ENCODE assay signal across 1 cellular context in the genomic region with DNA sequence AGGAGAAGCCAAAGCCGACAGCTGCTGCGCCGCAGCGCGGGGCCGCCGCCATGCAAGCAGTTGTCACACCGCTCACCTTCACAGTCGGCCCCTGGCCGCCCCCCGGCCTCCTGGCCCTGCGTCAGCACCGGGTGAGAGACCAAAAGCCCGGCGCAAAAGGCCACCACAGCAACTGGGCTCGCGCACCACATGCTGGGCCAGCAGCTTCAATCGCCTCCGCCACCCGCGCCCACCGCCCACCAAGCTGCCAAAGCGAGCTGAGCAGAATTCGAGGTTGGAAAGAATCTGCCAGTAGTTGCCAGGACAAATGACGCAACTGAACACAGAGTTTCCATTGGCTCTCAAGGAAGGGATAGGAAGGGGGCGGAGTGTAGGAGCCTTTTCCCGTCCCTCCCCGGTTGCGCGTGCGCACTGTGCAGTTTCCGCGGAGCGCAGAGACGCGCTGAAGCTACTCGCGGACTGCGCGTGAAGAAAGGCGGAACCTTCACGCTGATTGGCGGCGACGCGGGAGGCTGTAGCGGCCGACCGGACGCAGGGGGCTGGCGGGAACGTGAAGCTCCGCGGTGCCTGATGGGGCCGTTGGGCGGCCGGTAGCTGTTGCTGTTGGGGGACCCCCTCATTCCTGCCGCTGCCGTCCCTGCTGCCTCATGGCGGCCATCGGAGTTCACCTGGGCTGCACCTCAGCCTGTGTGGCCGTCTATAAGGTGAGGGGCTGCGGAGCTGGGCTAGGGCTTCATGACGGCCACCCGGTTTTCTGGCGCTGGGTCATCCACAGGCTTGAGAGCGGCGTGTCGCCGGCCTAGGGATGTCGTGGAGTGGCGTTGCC.
TF ChIP-seq lines count a peak whose summit lies in the region.

A gene (minus strand): TSS at position 282 of the 826 bp plus-strand sequence. CDS start 91 bp downstream, at position 191.
A gene with protein sequence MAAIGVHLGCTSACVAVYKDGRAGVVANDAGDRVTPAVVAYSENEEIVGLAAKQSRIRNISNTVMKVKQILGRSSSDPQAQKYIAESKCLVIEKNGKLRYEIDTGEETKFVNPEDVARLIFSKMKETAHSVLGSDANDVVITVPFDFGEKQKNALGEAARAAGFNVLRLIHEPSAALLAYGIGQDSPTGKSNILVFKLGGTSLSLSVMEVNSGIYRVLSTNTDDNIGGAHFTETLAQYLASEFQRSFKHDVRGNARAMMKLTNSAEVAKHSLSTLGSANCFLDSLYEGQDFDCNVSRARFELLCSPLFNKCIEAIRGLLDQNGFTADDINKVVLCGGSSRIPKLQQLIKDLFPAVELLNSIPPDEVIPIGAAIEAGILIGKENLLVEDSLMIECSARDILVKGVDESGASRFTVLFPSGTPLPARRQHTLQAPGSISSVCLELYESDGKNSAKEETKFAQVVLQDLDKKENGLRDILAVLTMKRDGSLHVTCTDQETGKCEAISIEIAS (plus strand): TSS at position 551 of the 826 bp plus-strand sequence. CDS start 97 bp downstream, at position 648.
A gene with protein sequence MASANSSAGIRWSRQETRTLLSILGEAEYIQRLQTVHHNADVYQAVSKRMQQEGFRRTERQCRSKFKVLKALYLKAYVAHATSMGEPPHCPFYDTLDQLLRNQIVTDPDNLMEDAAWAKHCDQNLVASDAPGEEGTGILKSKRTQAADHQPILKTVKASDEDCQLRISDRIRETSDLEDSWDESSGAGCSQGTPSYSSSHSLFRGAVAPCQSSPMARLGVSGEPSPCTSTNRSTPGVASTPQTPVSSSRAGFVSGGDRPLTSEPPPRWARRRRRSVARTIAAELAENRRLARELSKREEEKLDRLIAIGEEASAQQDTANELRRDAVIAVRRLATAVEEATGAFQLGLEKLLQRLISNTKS (plus strand): TSS at position 551 of the 826 bp plus-strand sequence. CDS start 3,979 bp downstream, outside the sequence.

TF ChIP-seq in HepG2, 621 proteins besides CTCF, POLR2A, EP300 and RAD21 (continued from another document and continues in another):
- TF ChIP-seq, protein P1, sequence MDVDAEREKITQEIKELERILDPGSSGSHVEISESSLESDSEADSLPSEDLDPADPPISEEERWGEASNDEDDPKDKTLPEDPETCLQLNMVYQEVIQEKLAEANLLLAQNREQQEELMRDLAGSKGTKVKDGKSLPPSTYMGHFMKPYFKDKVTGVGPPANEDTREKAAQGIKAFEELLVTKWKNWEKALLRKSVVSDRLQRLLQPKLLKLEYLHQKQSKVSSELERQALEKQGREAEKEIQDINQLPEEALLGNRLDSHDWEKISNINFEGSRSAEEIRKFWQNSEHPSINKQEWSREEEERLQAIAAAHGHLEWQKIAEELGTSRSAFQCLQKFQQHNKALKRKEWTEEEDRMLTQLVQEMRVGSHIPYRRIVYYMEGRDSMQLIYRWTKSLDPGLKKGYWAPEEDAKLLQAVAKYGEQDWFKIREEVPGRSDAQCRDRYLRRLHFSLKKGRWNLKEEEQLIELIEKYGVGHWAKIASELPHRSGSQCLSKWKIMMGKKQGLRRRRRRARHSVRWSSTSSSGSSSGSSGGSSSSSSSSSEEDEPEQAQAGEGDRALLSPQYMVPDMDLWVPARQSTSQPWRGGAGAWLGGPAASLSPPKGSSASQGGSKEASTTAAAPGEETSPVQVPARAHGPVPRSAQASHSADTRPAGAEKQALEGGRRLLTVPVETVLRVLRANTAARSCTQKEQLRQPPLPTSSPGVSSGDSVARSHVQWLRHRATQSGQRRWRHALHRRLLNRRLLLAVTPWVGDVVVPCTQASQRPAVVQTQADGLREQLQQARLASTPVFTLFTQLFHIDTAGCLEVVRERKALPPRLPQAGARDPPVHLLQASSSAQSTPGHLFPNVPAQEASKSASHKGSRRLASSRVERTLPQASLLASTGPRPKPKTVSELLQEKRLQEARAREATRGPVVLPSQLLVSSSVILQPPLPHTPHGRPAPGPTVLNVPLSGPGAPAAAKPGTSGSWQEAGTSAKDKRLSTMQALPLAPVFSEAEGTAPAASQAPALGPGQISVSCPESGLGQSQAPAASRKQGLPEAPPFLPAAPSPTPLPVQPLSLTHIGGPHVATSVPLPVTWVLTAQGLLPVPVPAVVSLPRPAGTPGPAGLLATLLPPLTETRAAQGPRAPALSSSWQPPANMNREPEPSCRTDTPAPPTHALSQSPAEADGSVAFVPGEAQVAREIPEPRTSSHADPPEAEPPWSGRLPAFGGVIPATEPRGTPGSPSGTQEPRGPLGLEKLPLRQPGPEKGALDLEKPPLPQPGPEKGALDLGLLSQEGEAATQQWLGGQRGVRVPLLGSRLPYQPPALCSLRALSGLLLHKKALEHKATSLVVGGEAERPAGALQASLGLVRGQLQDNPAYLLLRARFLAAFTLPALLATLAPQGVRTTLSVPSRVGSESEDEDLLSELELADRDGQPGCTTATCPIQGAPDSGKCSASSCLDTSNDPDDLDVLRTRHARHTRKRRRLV (CRISPR knock-in tag; IDR thresholded peaks at IDR 0.05) = no peak; the same call in 1 of the 2 replicates
- TF ChIP-seq RNF2 (conservative IDR thresholded peaks at IDR 0.05; ENCODE audit: low read depth) = peak; percentile 21; the same call in 1 of the 2 replicates
- TF ChIP-seq KMT2A (CRISPR knock-in tag; IDR thresholded peaks at IDR 0.05) = peak; percentile 75; the same call in 1 of the 2 replicates
- TF ChIP-seq, protein P2, sequence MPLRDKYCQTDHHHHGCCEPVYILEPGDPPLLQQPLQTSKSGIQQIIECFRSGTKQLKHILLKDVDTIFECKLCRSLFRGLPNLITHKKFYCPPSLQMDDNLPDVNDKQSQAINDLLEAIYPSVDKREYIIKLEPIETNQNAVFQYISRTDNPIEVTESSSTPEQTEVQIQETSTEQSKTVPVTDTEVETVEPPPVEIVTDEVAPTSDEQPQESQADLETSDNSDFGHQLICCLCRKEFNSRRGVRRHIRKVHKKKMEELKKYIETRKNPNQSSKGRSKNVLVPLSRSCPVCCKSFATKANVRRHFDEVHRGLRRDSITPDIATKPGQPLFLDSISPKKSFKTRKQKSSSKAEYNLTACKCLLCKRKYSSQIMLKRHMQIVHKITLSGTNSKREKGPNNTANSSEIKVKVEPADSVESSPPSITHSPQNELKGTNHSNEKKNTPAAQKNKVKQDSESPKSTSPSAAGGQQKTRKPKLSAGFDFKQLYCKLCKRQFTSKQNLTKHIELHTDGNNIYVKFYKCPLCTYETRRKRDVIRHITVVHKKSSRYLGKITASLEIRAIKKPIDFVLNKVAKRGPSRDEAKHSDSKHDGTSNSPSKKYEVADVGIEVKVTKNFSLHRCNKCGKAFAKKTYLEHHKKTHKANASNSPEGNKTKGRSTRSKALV (CRISPR knock-in tag; IDR thresholded peaks at IDR 0.05) = peak; percentile 76; the same call in 1 of the 2 replicates
- TF ChIP-seq KLF15 (CRISPR knock-in tag; IDR thresholded peaks at IDR 0.05; ENCODE audit: borderline replicate concordance) = 0 out of 2 replicates have a peak, but pooled peaks have one; percentile 40
- no peak for TF ChIP-seq ZFP36 (IDR thresholded peaks at IDR 0.05; ENCODE audit: borderline replicate concordance, low read depth, low read length, partially characterized antibody)
- peak; percentile 95 for TF ChIP-seq CREM (IDR thresholded peaks at IDR 0.05)
- TF ChIP-seq CREM (CRISPR knock-in tag; IDR thresholded peaks at IDR 0.05) = no peak
- TF ChIP-seq XRCC5 (optimal IDR thresholded peaks at IDR 0.05; ENCODE audit: low read length) = peak; percentile 78
- peak; percentile 86 for TF ChIP-seq ZMAT3 (CRISPR knock-in tag; conservative IDR thresholded peaks at IDR 0.05)
- TF ChIP-seq, protein P3, sequence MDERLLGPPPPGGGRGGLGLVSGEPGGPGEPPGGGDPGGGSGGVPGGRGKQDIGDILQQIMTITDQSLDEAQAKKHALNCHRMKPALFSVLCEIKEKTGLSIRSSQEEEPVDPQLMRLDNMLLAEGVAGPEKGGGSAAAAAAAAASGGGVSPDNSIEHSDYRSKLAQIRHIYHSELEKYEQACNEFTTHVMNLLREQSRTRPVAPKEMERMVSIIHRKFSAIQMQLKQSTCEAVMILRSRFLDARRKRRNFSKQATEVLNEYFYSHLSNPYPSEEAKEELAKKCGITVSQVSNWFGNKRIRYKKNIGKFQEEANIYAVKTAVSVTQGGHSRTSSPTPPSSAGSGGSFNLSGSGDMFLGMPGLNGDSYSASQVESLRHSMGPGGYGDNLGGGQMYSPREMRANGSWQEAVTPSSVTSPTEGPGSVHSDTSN (CRISPR knock-in tag; IDR thresholded peaks at IDR 0.05) = peak; percentile 44; the same call in 1 of the 2 replicates
- TF ChIP-seq TMF1 (CRISPR knock-in tag; IDR thresholded peaks at IDR 0.05; ENCODE audit: low read depth) = peak; percentile 78; the same call in 1 of the 2 replicates
- TF ChIP-seq, protein P4, sequence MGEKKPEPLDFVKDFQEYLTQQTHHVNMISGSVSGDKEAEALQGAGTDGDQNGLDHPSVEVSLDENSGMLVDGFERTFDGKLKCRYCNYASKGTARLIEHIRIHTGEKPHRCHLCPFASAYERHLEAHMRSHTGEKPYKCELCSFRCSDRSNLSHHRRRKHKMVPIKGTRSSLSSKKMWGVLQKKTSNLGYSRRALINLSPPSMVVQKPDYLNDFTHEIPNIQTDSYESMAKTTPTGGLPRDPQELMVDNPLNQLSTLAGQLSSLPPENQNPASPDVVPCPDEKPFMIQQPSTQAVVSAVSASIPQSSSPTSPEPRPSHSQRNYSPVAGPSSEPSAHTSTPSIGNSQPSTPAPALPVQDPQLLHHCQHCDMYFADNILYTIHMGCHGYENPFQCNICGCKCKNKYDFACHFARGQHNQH (CRISPR knock-in tag; IDR thresholded peaks at IDR 0.05) = peak; percentile 74; the same call in 1 of the 2 replicates
- TF ChIP-seq ZNF839 (CRISPR knock-in tag; IDR thresholded peaks at IDR 0.05; ENCODE audit: borderline replicate concordance) = peak; percentile 81; the same call in 1 of the 2 replicates
- no peak for TF ChIP-seq PLRG1 (conservative IDR thresholded peaks at IDR 0.05)
- peak; percentile 90 for TF ChIP-seq CEBPB (IDR thresholded peaks at IDR 0.05; ENCODE audit: borderline replicate concordance, low read depth, low read length)
- no peak for TF ChIP-seq AKAP8 (CRISPR knock-in tag; IDR thresholded peaks at IDR 0.05)
- no peak for TF ChIP-seq PCBP2 (optimal IDR thresholded peaks at IDR 0.05; ENCODE audit: low read depth, low read length, poor library complexity, severe bottlenecking)
- TF ChIP-seq ZNF780A (CRISPR knock-in tag; IDR thresholded peaks at IDR 0.05) = peak; percentile 77; the same call in 1 of the 2 replicates
- TF ChIP-seq, protein P5, sequence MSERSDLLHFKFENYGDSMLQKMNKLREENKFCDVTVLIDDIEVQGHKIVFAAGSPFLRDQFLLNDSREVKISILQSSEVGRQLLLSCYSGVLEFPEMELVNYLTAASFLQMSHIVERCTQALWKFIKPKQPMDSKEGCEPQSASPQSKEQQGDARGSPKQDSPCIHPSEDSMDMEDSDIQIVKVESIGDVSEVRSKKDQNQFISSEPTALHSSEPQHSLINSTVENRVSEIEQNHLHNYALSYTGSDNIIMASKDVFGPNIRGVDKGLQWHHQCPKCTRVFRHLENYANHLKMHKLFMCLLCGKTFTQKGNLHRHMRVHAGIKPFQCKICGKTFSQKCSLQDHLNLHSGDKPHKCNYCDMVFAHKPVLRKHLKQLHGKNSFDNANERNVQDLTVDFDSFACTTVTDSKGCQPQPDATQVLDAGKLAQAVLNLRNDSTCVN (CRISPR knock-in tag; IDR thresholded peaks at IDR 0.05; ENCODE audit: borderline replicate concordance) = peak; percentile 20; the same call in 1 of the 2 replicates
- TF ChIP-seq POLR2AphosphoS5 (IDR thresholded peaks at IDR 0.05; ENCODE audit: low read depth, low read length) = peak; percentile 77
- peak; percentile 57 for TF ChIP-seq HIVEP1 (CRISPR knock-in tag; IDR thresholded peaks at IDR 0.05)
- TF ChIP-seq ZNF501 (CRISPR knock-in tag; IDR thresholded peaks at IDR 0.05) = peak; percentile 65
- peak; percentile 62; the same call in 1 of the 2 replicates for TF ChIP-seq BRD4 (CRISPR knock-in tag; IDR thresholded peaks at IDR 0.05)
- TF ChIP-seq, protein P6, sequence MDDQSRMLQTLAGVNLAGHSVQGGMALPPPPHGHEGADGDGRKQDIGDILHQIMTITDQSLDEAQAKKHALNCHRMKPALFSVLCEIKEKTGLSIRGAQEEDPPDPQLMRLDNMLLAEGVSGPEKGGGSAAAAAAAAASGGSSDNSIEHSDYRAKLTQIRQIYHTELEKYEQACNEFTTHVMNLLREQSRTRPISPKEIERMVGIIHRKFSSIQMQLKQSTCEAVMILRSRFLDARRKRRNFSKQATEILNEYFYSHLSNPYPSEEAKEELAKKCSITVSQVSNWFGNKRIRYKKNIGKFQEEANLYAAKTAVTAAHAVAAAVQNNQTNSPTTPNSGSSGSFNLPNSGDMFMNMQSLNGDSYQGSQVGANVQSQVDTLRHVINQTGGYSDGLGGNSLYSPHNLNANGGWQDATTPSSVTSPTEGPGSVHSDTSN (CRISPR knock-in tag; IDR thresholded peaks at IDR 0.05; ENCODE audit: borderline replicate concordance) = 0 out of 2 replicates have a peak, but pooled peaks have one; percentile 41
- TF ChIP-seq, protein P7, sequence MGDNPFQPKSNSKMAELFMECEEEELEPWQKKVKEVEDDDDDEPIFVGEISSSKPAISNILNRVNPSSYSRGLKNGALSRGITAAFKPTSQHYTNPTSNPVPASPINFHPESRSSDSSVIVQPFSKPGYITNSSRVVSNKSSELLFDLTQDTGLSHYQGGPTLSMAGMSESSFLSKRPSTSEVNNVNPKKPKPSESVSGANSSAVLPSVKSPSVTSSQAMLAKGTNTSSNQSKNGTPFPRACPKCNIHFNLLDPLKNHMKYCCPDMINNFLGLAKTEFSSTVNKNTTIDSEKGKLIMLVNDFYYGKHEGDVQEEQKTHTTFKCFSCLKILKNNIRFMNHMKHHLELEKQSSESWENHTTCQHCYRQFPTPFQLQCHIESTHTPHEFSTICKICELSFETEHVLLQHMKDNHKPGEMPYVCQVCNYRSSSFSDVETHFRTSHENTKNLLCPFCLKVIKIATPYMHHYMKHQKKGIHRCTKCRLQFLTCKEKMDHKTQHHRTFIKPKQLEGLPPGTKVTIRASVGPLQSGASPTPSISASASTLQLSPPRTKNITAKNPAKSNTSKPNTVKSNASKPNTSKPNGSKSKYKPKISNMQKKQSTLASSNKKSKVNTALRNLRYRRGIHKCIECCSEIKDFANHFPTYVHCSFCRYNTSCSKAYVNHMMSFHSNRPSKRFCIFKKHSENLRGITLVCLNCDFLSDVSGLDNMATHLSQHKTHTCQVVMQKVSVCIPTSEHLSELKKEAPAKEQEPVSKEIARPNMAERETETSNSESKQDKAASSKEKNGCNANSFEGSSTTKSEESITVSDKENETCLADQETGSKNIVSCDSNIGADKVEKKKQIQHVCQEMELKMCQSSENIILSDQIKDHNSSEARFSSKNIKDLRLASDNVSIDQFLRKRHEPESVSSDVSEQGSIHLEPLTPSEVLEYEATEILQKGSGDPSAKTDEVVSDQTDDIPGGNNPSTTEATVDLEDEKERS (CRISPR knock-in tag; IDR thresholded peaks at IDR 0.05) = 0 out of 2 replicates have a peak, but pooled peaks have one; percentile 43
- TF ChIP-seq FOXK2 (IDR thresholded peaks at IDR 0.05) = peak; percentile 40; the same call in 1 of the 2 replicates
- peak; percentile 70 for TF ChIP-seq KDM5B (CRISPR knock-in tag; IDR thresholded peaks at IDR 0.05; ENCODE audit: borderline replicate concordance)
- TF ChIP-seq KMT2B (CRISPR knock-in tag; IDR thresholded peaks at IDR 0.05) = peak; percentile 88
- peak; percentile 51 for TF ChIP-seq ZNF883 (CRISPR knock-in tag; IDR thresholded peaks at IDR 0.05; ENCODE audit: not compliant biosample characterization)
- peak; percentile 75; the same call in 1 of the 2 replicates for TF ChIP-seq FOXJ3 (CRISPR knock-in tag; IDR thresholded peaks at IDR 0.05; ENCODE audit: borderline replicate concordance)
- TF ChIP-seq ZNF788 (CRISPR knock-in tag; IDR thresholded peaks at IDR 0.05; ENCODE audit: borderline replicate concordance) = peak; percentile 69; the same call in 1 of the 2 replicates
